1 cellular context compared by ENCODE assay signal in genomic region chr5:150320048-150320555, GRCh38.
TF ChIP-seq lines count a peak whose summit lies in the region.

No MANE protein-coding gene starts in this region.

TF ChIP-seq in GM23338, 12 proteins besides CTCF, POLR2A, EP300 and RAD21 (continued from another document):
- no peak for TF ChIP-seq NANOG (IDR thresholded peaks at IDR 0.05; ENCODE audit: borderline replicate concordance)
